ENCODE assay signal across 18 cellular contexts in genomic region chr20:16541878-16542277, GRCh38. TPM values are rescaled to one million over a fixed set of nuclear protein-coding genes. Genes with fewer than 3 reads are reported as not detected.
DNase-seq lines count a peak whose midpoint lies in the region; ATAC-seq, FAIRE-seq and TF ChIP-seq lines count a peak whose summit lies in the region.
"Had no signal": no experiment of that assay in that cellular context is flagged by ENCODE, and none has a peak within 500 bp of the region (broad histone marks: within the 10 kb centered on the region; RNA-seq: fewer than 3 reads in every experiment).

No MANE protein-coding gene starts in this region.

- peaks cover 7% of the 10 kb centered on the region; the same call in 1 of the 2 replicates for H3K9me1 ChIP-seq in IMR-90 (ENCODE audit: insufficient read depth, low read length)

- H4K20me1 ChIP-seq in IMR-90 (ENCODE audit: insufficient read depth, low read length): no peaks in the 10 kb centered on the region

- DNase-seq in A549 (ENCODE audit: low read depth in 1 of 2, low spot score in 1 of 2) (no peak), IMR-90 (no peak), islet precursor cell (peak; percentile 24), psoas muscle (no peak), COR-L47 (lab: John Stamatoyannopoulos, UW) (no peak), T-cell (no peak)
- no peak for DNase-seq in T-helper 2 cell treated with Interferon-gamma antibody and Interleukin-4, amounts not matched to agents 5 μg/mL and 100 μg/mL, for 36 hours (ENCODE audit: low spot score)
- DNase-seq: BE2C; CD4-positive, alpha-beta memory T cell; HCEC 1CT; HFFc6 had no signal

- no peak overlapping the region for H2BK15ac ChIP-seq in IMR-90 (ENCODE audit: low read depth, low read length)

- ATAC-seq in A549 (peak; percentile 51 to 56; a peak in 1 of 6 replicates), IMR-90 (ENCODE audit: low read depth) (0 out of 2 replicates have a peak, but pooled peaks have one; percentile 21), psoas muscle (peak in 3 of 4 donors; percentile 8 to 31 (median 17)), T-cell (replicated peaks in 1 of 4) (no peak)
- ATAC-seq: GM12878, K562 had no signal

- H3K18ac ChIP-seq in IMR-90 (ENCODE audit: low read depth, low read length): no peak overlapping the region

- TF ChIP-seq CTCF in A549 (IDR thresholded peaks at IDR 0.05) (no peak), IMR-90 (conservative IDR thresholded peaks at IDR 0.05; ENCODE audit: low read depth, low read length) (no peak), psoas muscle (IDR thresholded peaks at IDR 0.05) (no peak)

- H3K4me2 ChIP-seq in A549: no peak overlapping the region
- no peak overlapping the region for H3K4me2 ChIP-seq in IMR-90 (ENCODE audit: low read depth, low read length)

- H3K27me3 ChIP-seq in IMR-90 (ENCODE audit: control insufficient read depth, insufficient read depth, low read length) (no peaks in the 10 kb centered on the region), psoas muscle (ENCODE audit: insufficient read depth in 3 of 3, low read length in 2 of 3) (no peaks in the 10 kb centered on the region)
- H3K27me3 ChIP-seq: BE2C had no signal

- 85% methylated on average over 3 of the region's 3 CpGs for WGBS in A549 (ENCODE audit: missing lambda C conversion rate)
- WGBS in IMR-90 (ENCODE audit: extremely low coverage in 2 of 2, insufficient read length in 1 of 2), 2 experiments: no CpG with 5 or more reads among the region's 3 CpGs
- 38 to 66% (median 48%) methylated on average over 3 of the region's 3 CpGs for WGBS in psoas muscle, 3 donors

- H3K4me1 Mint-ChIP-seq in T-cell: peaks cover 6 to 16% (median 8%) of the 10 kb centered on the region in 3 donors
- no peaks in the 10 kb centered on the region for H3K4me1 Mint-ChIP-seq in T-helper 2 cell treated with Interferon-gamma antibody and Interleukin-4, amounts not matched to agents 5 μg/mL and 100 μg/mL, for 36 hours (ENCODE audit: low read depth)

- H3K4me3 ChIP-seq in A549 (no peak overlapping the region), IMR-90 (ENCODE audit: insufficient read depth, low read depth, low read length) (no peak overlapping the region), psoas muscle (no peak overlapping the region)
- H3K4me3 ChIP-seq: GM12878, K562 had no signal

- no peaks in the 10 kb centered on the region for H3K9me3 Mint-ChIP-seq in T-cell
- H3K9me3 Mint-ChIP-seq in T-helper 2 cell treated with Interferon-gamma antibody and Interleukin-4, amounts not matched to agents 5 μg/mL and 100 μg/mL, for 36 hours: no peaks in the 10 kb centered on the region
- H3K9me3 Mint-ChIP-seq: CD4-positive, alpha-beta memory T cell had no signal

- no peak for TF ChIP-seq EP300 in A549 (IDR thresholded peaks at IDR 0.05)

- no peak overlapping the region for H2AK9ac ChIP-seq in IMR-90 (replicated peaks; ENCODE audit: low read depth, low read length, poor library complexity)

- no peaks in the 10 kb centered on the region for H3K27me3 Mint-ChIP-seq in T-cell
- no peaks in the 10 kb centered on the region for H3K27me3 Mint-ChIP-seq in T-helper 2 cell treated with Interferon-gamma antibody and Interleukin-4, amounts not matched to agents 5 μg/mL and 100 μg/mL, for 36 hours (ENCODE audit: low read depth)
- H3K27me3 Mint-ChIP-seq: CD4-positive, alpha-beta memory T cell had no signal

- H4K91ac ChIP-seq in IMR-90 (ENCODE audit: insufficient read depth, low read depth, low read length): no peak overlapping the region

- no peak overlapping the region for H3K23ac ChIP-seq in IMR-90 (ENCODE audit: low read depth, low read length)

- H3K9me3 ChIP-seq in A549: no peaks in the 10 kb centered on the region
- no peaks in the 10 kb centered on the region for H3K9me3 ChIP-seq in IMR-90 (ENCODE audit: control insufficient read depth, insufficient read depth, low read length)
- H3K9me3 ChIP-seq in psoas muscle: no peaks in the 10 kb centered on the region
- H3K9me3 ChIP-seq: BE2C had no signal

- no TSS peak for BruUV-seq in IMR-90 (replicated peaks; lab: Mats Ljungman, UMichigan)

- H3K4me1 ChIP-seq in A549: peaks cover 6% of the 10 kb centered on the region; the same call in 1 of the 3 replicates
- H3K4me1 ChIP-seq in IMR-90 (ENCODE audit: control insufficient read depth, insufficient read depth, low read length): peaks cover 6% of the 10 kb centered on the region; the same call in 1 of the 2 replicates
- H3K4me1 ChIP-seq in psoas muscle: peaks cover 14% of the 10 kb centered on the region

- TF ChIP-seq RAD21 in A549 (conservative IDR thresholded peaks at IDR 0.05 in 1 of 2, IDR thresholded peaks at IDR 0.05 in 1 of 2): no peak
- TF ChIP-seq RAD21 in IMR-90 (IDR thresholded peaks at IDR 0.05; ENCODE audit: low read length): no peak

- H3K79me1 ChIP-seq in IMR-90 (ENCODE audit: low read depth in 1 of 2, low read length in 2 of 2): peaks cover 7 to 18% of the 10 kb centered on the region in 2 experiments; a peak in 3 of 4 replicates

- H3K27ac ChIP-seq in A549 (no peak overlapping the region), IMR-90 (ENCODE audit: insufficient read depth, low read length) (no peak overlapping the region), psoas muscle (peak overlapping the region; percentile 68)
- H3K27ac ChIP-seq: C4-2B had no signal

- H3K27ac Mint-ChIP-seq in T-cell: no peak overlapping the region
- no peak overlapping the region for H3K27ac Mint-ChIP-seq in T-helper 2 cell treated with Interferon-gamma antibody and Interleukin-4, amounts not matched to agents 5 μg/mL and 100 μg/mL, for 36 hours
- H3K27ac Mint-ChIP-seq: HFFc6 had no signal

- CTCF ChIA-PET in A549 (lab: Yijun Ruan, JAX): interaction anchor here (1.1 to 2.9 kb wide), 2 partner anchors 11 to 24 kb away, joined by 3 to 13 read pairs; no protein-coding TSS in a partner anchor
- CTCF ChIA-PET in IMR-90 (lab: Yijun Ruan, JAX): interaction anchor here (0.6 kb wide), 1 partner anchor 751 kb away, joined by 5 read pairs; no protein-coding TSS in a partner anchor
- CTCF ChIA-PET in T-cell (lab: Charles Lee): interaction anchor here in 1 of 2 donors (0.6 kb wide), 1 partner anchor 1373 kb away, joined by 6 read pairs; no protein-coding TSS in a partner anchor

- no peak overlapping the region for H4K5ac ChIP-seq in IMR-90 (ENCODE audit: low read depth, low read length)

- POLR2A ChIA-PET in A549 (lab: Yijun Ruan, JAX) (interaction anchor here (0.5 kb wide), 1 partner anchor 8 kb away, joined by 3 read pairs; no protein-coding TSS in a partner anchor), IMR-90 (lab: Charles Lee; ENCODE audit: unreplicated experiment) (interaction anchor here (1.1 kb wide), 1 partner anchor 8 kb away, joined by 3 read pairs; no protein-coding TSS in a partner anchor), T-cell (lab: Charles Lee) (no interaction called here)

- intact Hi-C loops in IMR-90 (cut with micrococcal nuclease) (no loop called here), psoas muscle (cut with DNase I) (no loop called here)

- H2AK5ac ChIP-seq in IMR-90 (ENCODE audit: low read depth, low read length): no peak overlapping the region

- no peak for FAIRE-seq in A549 (lab: Jason Lieb, UNC)
- FAIRE-seq: A204.1, D721Med, GM12878, GM18507, HTR-8/SVneo, K562 had no signal

- dilution Hi-C loops in IMR-90 (cut with HindIII; ENCODE audit: low sequenced_read_pairs, unreplicated experiment): no loop called here

- peaks cover 7% of the 10 kb centered on the region for H3K36me3 Mint-ChIP-seq in T-cell
- H3K36me3 Mint-ChIP-seq in T-helper 2 cell treated with Interferon-gamma antibody and Interleukin-4, amounts not matched to agents 5 μg/mL and 100 μg/mL, for 36 hours (ENCODE audit: low read depth): no peaks in the 10 kb centered on the region

- no peak overlapping the region for H2BK120ac ChIP-seq in IMR-90 (ENCODE audit: low read depth, low read length)

- H3K4ac ChIP-seq in IMR-90 (ENCODE audit: low read depth, low read length): no peak overlapping the region

- no peak overlapping the region for H3K4me3 Mint-ChIP-seq in T-cell
- no peak overlapping the region for H3K4me3 Mint-ChIP-seq in T-helper 2 cell treated with Interferon-gamma antibody and Interleukin-4, amounts not matched to agents 5 μg/mL and 100 μg/mL, for 36 hours
- H3K4me3 Mint-ChIP-seq: CD4-positive, alpha-beta memory T cell; HFFc6 had no signal

- TF ChIP-seq POLR2A in A549 (IDR thresholded peaks at IDR 0.05; ENCODE audit: low read length): no peak
- TF ChIP-seq POLR2A in IMR-90 (IDR thresholded peaks at IDR 0.05; ENCODE audit: low read depth, low read length): no peak

- in situ Hi-C loops in IMR-90 (cut with MboI; ENCODE audit: low sequenced_read_pairs): no loop called here

- H4K8ac ChIP-seq in IMR-90 (ENCODE audit: low read depth in 2 of 2, low read length in 2 of 2): no peak overlapping the region

- no peak overlapping the region for H2AFZ ChIP-seq in IMR-90 (replicated peaks; ENCODE audit: low read length, poor library complexity)

- H3K36me3 ChIP-seq in IMR-90 (ENCODE audit: control insufficient read depth, insufficient read depth, low read length): no peaks in the 10 kb centered on the region
- no peaks in the 10 kb centered on the region for H3K36me3 ChIP-seq in psoas muscle (ENCODE audit: insufficient read depth in 1 of 2, low read depth in 1 of 2)
- H3K36me3 ChIP-seq: BE2C had no signal

- no peak overlapping the region for H2BK20ac ChIP-seq in IMR-90 (ENCODE audit: low read depth, low read length)

- H2BK5ac ChIP-seq in IMR-90 (ENCODE audit: low read depth, low read length, poor library complexity, severe bottlenecking): no peak overlapping the region

- no peak overlapping the region for H3K56ac ChIP-seq in IMR-90 (ENCODE audit: extremely low read depth, insufficient read depth, low read length)

- H3K9ac ChIP-seq in IMR-90 (ENCODE audit: low read depth, low read length): no peak overlapping the region

- no peak overlapping the region for H3K14ac ChIP-seq in IMR-90 (replicated peaks; ENCODE audit: low read depth, low read length)

TF ChIP-seq in IMR-90, 13 proteins besides CTCF, POLR2A, EP300 and RAD21 (continues in another document):
- TF ChIP-seq RCOR1 (IDR thresholded peaks at IDR 0.05; ENCODE audit: insufficient replicate concordance, low read length) (no peak), BHLHE40 (IDR thresholded peaks at IDR 0.05; ENCODE audit: low read depth, low read length) (no peak)

RNA-seq across cellular contexts. Expression of gene KIF16B, which starts 31.4 kb away (rescaled TPM):
- polyA plus RNA-seq in A549 (2011; rRNA removed): 23.3 and 27.4 TPM in 2 replicates
- 6.1 and 7.1 TPM in 2 replicates for polyA plus RNA-seq in A549 (2012; cell fraction: cytosol; rRNA removed)
- polyA plus RNA-seq in A549 (2012; cell fraction: nucleus; rRNA removed): 9.5 and 12.0 TPM in 2 replicates
- polyA plus RNA-seq in A549 (2017; fragmentation: RNase III; extraction: RNeasy Plus Mini Kit Qiagen cat#74134 plus additional on column Dnase treatment): 12.1 to 14.1 TPM (median 13.8 TPM) in 3 replicates
- polyA minus RNA-seq in A549 (2011; rRNA and poly(A)+ RNA removed): 20.2 and 24.1 TPM in 2 replicates
- 10.0 and 10.6 TPM in 2 replicates for total RNA-seq in IMR-90 (2012; rRNA removed)
- 3.3 and 4.7 TPM in 2 replicates for polyA plus RNA-seq in IMR-90 (2012; rRNA removed)
- 1.5 and 2.0 TPM in 2 replicates for polyA plus RNA-seq in IMR-90 (2012; cell fraction: cytosol; rRNA removed)
- polyA plus RNA-seq in IMR-90 (2012; cell fraction: nucleus; rRNA removed; ENCODE audit: low replicate concordance): 3.1 and 10.6 TPM in 2 replicates
- 10 to 100 TPM; 18.9 to 27.7 (median 23.9) TPM for total RNA-seq in psoas muscle
- 10 to 100 TPM; 18.1 to 30.6 (median 24.1) TPM for polyA plus RNA-seq in psoas muscle
- total RNA-seq in T-cell: 10 to 100 TPM in 1 of 5 donors, 1 to 10 TPM in 4; 6.8 to 10.2 (median 8.7) TPM

Comparison
In these comparisons a context has a peak if more than half of its experiments do, and no peak if none do; other contexts are left out.
1. ATAC-seq: peak in A549 (2 of 2), IMR-90 (single experiment) and psoas muscle (3 of 4); none in T-cell (0 of 4).
2. POLR2A ChIA-PET loops: an anchor here in A549 (0.5 kb wide) and IMR-90 (1.1 kb wide); none called in T-cell.